ENCODE assay signal across 23 cellular contexts in the genomic region with DNA sequence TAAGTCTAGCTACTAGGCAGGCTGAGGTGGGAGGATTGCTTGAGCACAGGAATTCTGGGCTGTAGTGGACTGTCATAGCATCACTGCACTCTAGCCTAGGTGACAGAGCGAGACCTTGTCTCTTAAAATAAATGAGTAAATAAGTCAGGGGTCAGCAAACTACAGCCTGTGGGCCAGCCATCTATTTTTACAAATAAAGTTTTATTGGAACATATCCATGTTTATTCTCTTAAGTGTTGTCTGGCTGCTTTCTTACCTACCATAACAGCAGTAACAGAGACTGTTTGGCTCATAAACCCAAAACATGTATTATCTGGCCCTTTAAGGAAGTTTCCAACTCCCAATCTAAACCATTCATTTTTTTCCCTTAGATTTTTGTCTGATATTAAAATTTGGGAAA. TPM values are rescaled to one million over a fixed set of nuclear protein-coding genes. Genes with fewer than 3 reads are reported as not detected.
DNase-seq lines count a peak whose midpoint lies in the region; ATAC-seq and TF ChIP-seq lines count a peak whose summit lies in the region.
"Had no signal": no experiment of that assay in that cellular context is flagged by ENCODE, and none has a peak within 500 bp of the region (broad histone marks: within the 10 kb centered on the region; RNA-seq: fewer than 3 reads in every experiment).

No MANE protein-coding gene starts in this region.

- no peaks in the 10 kb centered on the region for H3K9me3 ChIP-seq in T-helper 17 cell (ENCODE audit: control insufficient read depth, low read length, poor library complexity, severe bottlenecking)
- H3K9me3 ChIP-seq: A549; BE2C; BLaER1 treated with 17β-estradiol and CSF1 and Interleukin-3, amounts not matched to agents 10 nM and 100 nM; HAP-1 had no signal

- H3K4me1 Mint-ChIP-seq in activated T-cell treated with anti-CD3 and anti-CD28 coated beads, Interleukin-2, amount 50 U/mL, for 24 hours (ENCODE audit: low read depth), result peaks cover 5% of the 10 kb centered on the region
- H3K4me1 Mint-ChIP-seq in T-helper 17 cell, result peaks cover 5% of the 10 kb centered on the region
- H3K4me1 Mint-ChIP-seq in central memory CD8-positive, alpha-beta T cell, result peaks cover 6% of the 10 kb centered on the region
- peaks cover 9% of the 10 kb centered on the region for H3K4me1 Mint-ChIP-seq in stimulated activated effector memory CD8-positive, alpha-beta T cell treated with anti-CD3 and anti-CD28 coated beads, Interleukin-12 subunit alpha, Interleukin-12 subunit beta, amount 100 ng/mL, for 72 hours
- H3K4me1 Mint-ChIP-seq: CD14-positive monocyte had no signal

- H3K4me3 Mint-ChIP-seq in activated T-cell treated with anti-CD3 and anti-CD28 coated beads, Interleukin-2, amount 50 U/mL, for 24 hours, result no peak overlapping the region
- H3K4me3 Mint-ChIP-seq in T-helper 17 cell, result no peak overlapping the region
- H3K4me3 Mint-ChIP-seq in central memory CD8-positive, alpha-beta T cell, result no peak overlapping the region
- H3K4me3 Mint-ChIP-seq in stimulated activated effector memory CD8-positive, alpha-beta T cell treated with anti-CD3 and anti-CD28 coated beads, Interleukin-12 subunit alpha, Interleukin-12 subunit beta, amount 100 ng/mL, for 72 hours, result no peak overlapping the region
- H3K4me3 Mint-ChIP-seq: CD14-positive monocyte; CD4-positive, alpha-beta memory T cell; HFFc6 had no signal

- ATAC-seq in T-helper 17 cell (no peak), GM21737 (IDR thresholded peaks at IDR 0.05; ENCODE audit: unreplicated experiment) (no peak), SK-N-SH treated with all-trans-retinoic acid at 6 μM for 48 hours (no peak)
- ATAC-seq in central memory CD8-positive, alpha-beta T cell (replicated peaks; ENCODE audit: extremely low read depth, poor library complexity, severe bottlenecking), result no peak
- ATAC-seq in stimulated activated effector memory CD8-positive, alpha-beta T cell treated with anti-CD3 and anti-CD28 coated beads, Interleukin-12 subunit alpha, Interleukin-12 subunit beta, amount 100 ng/mL, for 72 hours, result no peak
- ATAC-seq: A549 had no signal

- H3K27me3 Mint-ChIP-seq in activated T-cell treated with anti-CD3 and anti-CD28 coated beads, Interleukin-2, amount 50 U/mL, for 24 hours, result no peaks in the 10 kb centered on the region
- no peaks in the 10 kb centered on the region for H3K27me3 Mint-ChIP-seq in T-helper 17 cell
- H3K27me3 Mint-ChIP-seq in central memory CD8-positive, alpha-beta T cell, result no peaks in the 10 kb centered on the region
- H3K27me3 Mint-ChIP-seq: CD4-positive, alpha-beta memory T cell had no signal

- no peak for DNase-seq in activated T-cell treated with anti-CD3 and anti-CD28 coated beads, Interleukin-2, amount 50 U/mL, for 24 hours
- DNase-seq in activated T-cell treated with anti-CD3 and anti-CD28 coated beads, Interleukin-2, amount 50 U/mL, for 48 hours, result no peak
- no peak for DNase-seq in T-helper 17 cell
- DNase-seq in central memory CD8-positive, alpha-beta T cell (ENCODE audit: low spot score in 2 of 2), result no peak
- DNase-seq in stimulated activated effector memory CD8-positive, alpha-beta T cell treated with anti-CD3 and anti-CD28 coated beads, Interleukin-12 subunit alpha, Interleukin-12 subunit beta, amount 100 ng/mL, for 72 hours (ENCODE audit: low spot score in 2 of 2), result no peak
- DNase-seq: 8988T; ACHN; AML-193; BE2C; Calu3; CD4-positive, alpha-beta memory T cell; COR-L47; DMS53; DMS79 treated with DMSO at 0.1 percent for 48 hours; GF-D8; GOT3; HFFc6 had no signal

- H3K9me3 Mint-ChIP-seq in activated T-cell treated with anti-CD3 and anti-CD28 coated beads, Interleukin-2, amount 50 U/mL, for 24 hours, result no peaks in the 10 kb centered on the region
- no peaks in the 10 kb centered on the region for H3K9me3 Mint-ChIP-seq in central memory CD8-positive, alpha-beta T cell
- H3K9me3 Mint-ChIP-seq in stimulated activated effector memory CD8-positive, alpha-beta T cell treated with anti-CD3 and anti-CD28 coated beads, Interleukin-12 subunit alpha, Interleukin-12 subunit beta, amount 100 ng/mL, for 72 hours, result no peaks in the 10 kb centered on the region
- H3K9me3 Mint-ChIP-seq: CD14-positive monocyte; CD4-positive, alpha-beta memory T cell; HFFc6 had no signal

- H3K36me3 Mint-ChIP-seq in activated T-cell treated with anti-CD3 and anti-CD28 coated beads, Interleukin-2, amount 50 U/mL, for 24 hours (ENCODE audit: low read depth), result peaks cover 85% of the 10 kb centered on the region
- no peaks in the 10 kb centered on the region for H3K36me3 Mint-ChIP-seq in T-helper 17 cell (ENCODE audit: low read depth)
- H3K36me3 Mint-ChIP-seq in central memory CD8-positive, alpha-beta T cell (ENCODE audit: insufficient read depth), result peaks cover 53% of the 10 kb centered on the region
- peaks cover 100% of the 10 kb centered on the region for H3K36me3 Mint-ChIP-seq in stimulated activated effector memory CD8-positive, alpha-beta T cell treated with anti-CD3 and anti-CD28 coated beads, Interleukin-12 subunit alpha, Interleukin-12 subunit beta, amount 100 ng/mL, for 72 hours

- H3K27ac Mint-ChIP-seq in activated T-cell treated with anti-CD3 and anti-CD28 coated beads, Interleukin-2, amount 50 U/mL, for 24 hours, result peak overlapping the region; percentile 73
- peak overlapping the region; percentile 66 for H3K27ac Mint-ChIP-seq in T-helper 17 cell
- peak overlapping the region; percentile 35 for H3K27ac Mint-ChIP-seq in central memory CD8-positive, alpha-beta T cell (ENCODE audit: low read depth)
- peak overlapping the region; percentile 54 for H3K27ac Mint-ChIP-seq in stimulated activated effector memory CD8-positive, alpha-beta T cell treated with anti-CD3 and anti-CD28 coated beads, Interleukin-12 subunit alpha, Interleukin-12 subunit beta, amount 100 ng/mL, for 72 hours
- H3K27ac Mint-ChIP-seq: HFFc6 had no signal

TF ChIP-seq in SK-N-SH treated with all-trans-retinoic acid at 6 μM for 48 hours, 23 proteins besides CTCF, POLR2A, EP300 and RAD21:
- TF ChIP-seq ZNF8 (CRISPR knock-in tag; IDR thresholded peaks at IDR 0.05) (no peak), ARNTL (CRISPR knock-in tag; IDR thresholded peaks at IDR 0.05; ENCODE audit: borderline replicate concordance, low read depth) (no peak), SNAI2 (CRISPR knock-in tag; IDR thresholded peaks at IDR 0.05) (no peak), ZC3H10 (CRISPR knock-in tag; IDR thresholded peaks at IDR 0.05) (no peak), PATZ1 (CRISPR knock-in tag; IDR thresholded peaks at IDR 0.05; ENCODE audit: borderline replicate concordance) (no peak), RARB (CRISPR knock-in tag; IDR thresholded peaks at IDR 0.05) (no peak), GLIS3 (CRISPR knock-in tag; IDR thresholded peaks at IDR 0.05) (no peak), TCF4 (CRISPR knock-in tag; IDR thresholded peaks at IDR 0.05; ENCODE audit: borderline replicate concordance) (no peak)

RNA-seq across cellular contexts. Expression of gene DIMT1, which starts 29.6 kb away (rescaled TPM):
- total RNA-seq in T-helper 17 cell, result 10 to 100 TPM; 16.5 to 20.0 TPM

RNA-seq across cellular contexts. Expression of gene IPO11, which starts 38.5 kb away (rescaled TPM):
- total RNA-seq in T-helper 17 cell, result 10 to 100 TPM; 17.9 to 18.3 TPM
